In the genomic region with DNA sequence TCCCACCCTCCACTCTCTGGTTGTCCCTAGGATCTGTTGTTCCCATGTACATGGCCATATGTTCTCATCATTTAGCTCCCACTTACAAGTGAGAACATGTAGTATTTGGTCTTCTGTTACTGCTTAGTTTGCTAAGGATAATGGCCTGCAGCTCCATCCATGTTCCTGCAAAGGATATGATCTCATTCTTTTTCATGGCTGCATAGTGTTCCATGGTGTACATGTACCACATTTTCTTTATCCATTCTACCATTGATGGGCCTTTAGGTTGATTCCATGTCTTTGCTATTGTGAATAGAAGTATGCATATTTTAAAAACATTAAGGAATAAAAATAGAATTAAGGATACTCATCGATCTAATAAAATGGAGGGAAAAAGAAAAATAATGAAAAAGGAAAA, we compare ENCODE assay signal across 8 cellular contexts.
"Had no signal": no experiment of that assay in that cellular context is flagged by ENCODE, and none has a peak within 500 bp of the region (broad histone marks: within the 10 kb centered on the region; RNA-seq: fewer than 3 reads in every experiment).

No MANE protein-coding gene starts in this region.

- H3K27ac ChIP-seq: HL-60, KMS-11 had no signal

- H3K9ac ChIP-seq: KMS-11 had no signal

- ATAC-seq: HepG2 had no signal

- H3K4me3 Mint-ChIP-seq: IgD-negative memory B cell had no signal

- DNase-seq: IMR-90, KBM-7, KG1 had no signal

- H3K27ac Mint-ChIP-seq: IgD-negative memory B cell had no signal

- H3K4me2 ChIP-seq: KMS-11 had no signal

- FAIRE-seq: HepG2, HTR-8/SVneo had no signal
